ENCODE assay signal across 2 cellular contexts in genomic region chr13:94632227-94632980, GRCh38.
TF ChIP-seq lines count a peak whose summit lies in the region.

No MANE protein-coding gene starts in this region.

TF ChIP-seq in IMR-90, 13 proteins besides CTCF, POLR2A, EP300 and RAD21:
- no peak for TF ChIP-seq NFE2L2 (IDR thresholded peaks at IDR 0.05; ENCODE audit: low read depth, low read length)
- TF ChIP-seq BHLHE40 (IDR thresholded peaks at IDR 0.05; ENCODE audit: low read depth, low read length): no peak
- peak; percentile 88 for TF ChIP-seq MAFK (IDR thresholded peaks at IDR 0.05; ENCODE audit: low read depth, low read length)

TF ChIP-seq in H1, 55 proteins besides CTCF, POLR2A, EP300 and RAD21:
- peak; percentile 28; the same call in 1 of the 2 replicates for TF ChIP-seq MAFK (IDR thresholded peaks at IDR 0.05; ENCODE audit: low read depth, low read length)
- no peak for TF ChIP-seq SAP30 (IDR thresholded peaks at IDR 0.05; ENCODE audit: insufficient read depth, insufficient replicate concordance, low read length)
